ENCODE assay signal across 8 cellular contexts in the genomic region with DNA sequence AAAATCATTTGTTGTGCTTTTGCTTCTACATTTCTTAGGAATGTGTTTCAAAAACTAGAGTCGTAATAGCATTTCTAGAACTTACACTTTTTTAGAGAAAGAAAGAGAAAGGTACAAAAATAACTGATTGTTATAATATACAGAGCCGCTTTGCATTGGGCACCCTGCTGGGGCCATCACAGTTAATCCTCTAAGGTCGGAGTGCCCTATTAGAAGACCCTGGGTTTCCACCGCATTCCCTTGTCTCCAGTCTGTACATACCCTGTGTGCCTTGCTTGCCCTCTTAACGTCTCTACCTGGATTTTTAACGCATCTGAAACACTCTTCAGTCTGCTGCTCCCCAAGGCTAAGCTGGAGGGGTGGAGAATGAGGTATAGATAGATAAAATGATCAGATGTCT.
DNase-seq lines count a peak whose midpoint lies in the region.
"Had no signal": no experiment of that assay in that cellular context is flagged by ENCODE, and none has a peak within 500 bp of the region (broad histone marks: within the 10 kb centered on the region; RNA-seq: fewer than 3 reads in every experiment).

No MANE protein-coding gene starts in this region.

- H3K4me3 Mint-ChIP-seq in T-helper 1 cell treated with Interleukin-12 subunit alpha and Interleukin-12 subunit beta and Interleukin-4 antibody, amounts not matched to agents 30 μg/mL and 1 μg/mL, for 36 hours = peak overlapping the region; percentile 19

- no peak overlapping the region for H3K27ac ChIP-seq in rectal smooth muscle tissue (ENCODE audit: low read depth, low read length)

- DNase-seq in T-helper 1 cell (no peak), NCI-H1105 (lab: John Stamatoyannopoulos, UW) (no peak), NCI-H2081 (lab: John Stamatoyannopoulos, UW) (no peak)
- DNase-seq: NCI-H226, posterior cingulate gyrus had no signal

- no peaks in the 10 kb centered on the region for H3K9me3 Mint-ChIP-seq in T-helper 1 cell treated with Interleukin-12 subunit alpha and Interleukin-12 subunit beta and Interleukin-4 antibody, amounts not matched to agents 30 μg/mL and 1 μg/mL, for 36 hours

- H3K36me3 ChIP-seq in endocrine pancreas (ENCODE audit: control insufficient read depth, insufficient read depth, low read length) (peaks cover 7% of the 10 kb centered on the region), rectal smooth muscle tissue (ENCODE audit: control insufficient read depth, insufficient read depth, low read length) (peaks cover 9% of the 10 kb centered on the region)

- H3K4me1 ChIP-seq in endocrine pancreas (ENCODE audit: control insufficient read depth, insufficient read depth, low read length) = peaks cover 8% of the 10 kb centered on the region
- H3K4me1 ChIP-seq in rectal smooth muscle tissue (ENCODE audit: control insufficient read depth, insufficient read depth, low read length) = no peaks in the 10 kb centered on the region

- peaks cover 16% of the 10 kb centered on the region for H3K36me3 Mint-ChIP-seq in T-helper 1 cell treated with Interleukin-12 subunit alpha and Interleukin-12 subunit beta and Interleukin-4 antibody, amounts not matched to agents 30 μg/mL and 1 μg/mL, for 36 hours (ENCODE audit: low read depth)

- H3K4me3 ChIP-seq in endocrine pancreas (ENCODE audit: control insufficient read depth, insufficient read depth, low read length) = peak overlapping the region; percentile 99
- H3K4me3 ChIP-seq in rectal smooth muscle tissue (ENCODE audit: low read length) = peak overlapping the region; percentile 17

- peaks cover 9% of the 10 kb centered on the region for H3K27me3 Mint-ChIP-seq in T-helper 1 cell treated with Interleukin-12 subunit alpha and Interleukin-12 subunit beta and Interleukin-4 antibody, amounts not matched to agents 30 μg/mL and 1 μg/mL, for 36 hours (ENCODE audit: low read depth)

- H3K9me3 ChIP-seq in endocrine pancreas (ENCODE audit: control insufficient read depth, low read length) = no peaks in the 10 kb centered on the region

- H3K4me1 Mint-ChIP-seq in T-helper 1 cell treated with Interleukin-12 subunit alpha and Interleukin-12 subunit beta and Interleukin-4 antibody, amounts not matched to agents 30 μg/mL and 1 μg/mL, for 36 hours (ENCODE audit: low read depth) = peaks cover 5% of the 10 kb centered on the region

- H3K27me3 ChIP-seq in endocrine pancreas (ENCODE audit: control insufficient read depth, insufficient read depth, low read length) (no peaks in the 10 kb centered on the region), rectal smooth muscle tissue (ENCODE audit: control insufficient read depth, insufficient read depth, low read length) (no peaks in the 10 kb centered on the region)

- H3K9ac ChIP-seq in endocrine pancreas (ENCODE audit: control insufficient read depth, insufficient read depth, low read length) (peak overlapping the region; percentile 19), rectal smooth muscle tissue (ENCODE audit: low read length) (no peak overlapping the region)

- no peak overlapping the region for H3K27ac Mint-ChIP-seq in T-helper 1 cell treated with Interleukin-12 subunit alpha and Interleukin-12 subunit beta and Interleukin-4 antibody, amounts not matched to agents 30 μg/mL and 1 μg/mL, for 36 hours
